ENCODE assay signal across 25 cellular contexts in genomic region chr5:45089870-45090269, GRCh38.
DNase-seq lines count a peak whose midpoint lies in the region; ATAC-seq and TF ChIP-seq lines count a peak whose summit lies in the region.
"Had no signal": no experiment of that assay in that cellular context is flagged by ENCODE, and none has a peak within 500 bp of the region (broad histone marks: within the 10 kb centered on the region; RNA-seq: fewer than 3 reads in every experiment).

No MANE protein-coding gene starts in this region.

- no peak overlapping the region for H3K4me3 Mint-ChIP-seq in GM23338
- H3K4me3 Mint-ChIP-seq: CD8-positive, alpha-beta memory T cell; T-helper 17 cell had no signal

- H3K18ac ChIP-seq in mesendoderm (ENCODE audit: low read length), result no peak overlapping the region

- H3K4me1 Mint-ChIP-seq in GM23338, result peaks cover 1% of the 10 kb centered on the region; the same call in 1 of the 3 replicates
- H3K4me1 Mint-ChIP-seq: CD8-positive, alpha-beta memory T cell; T-helper 17 cell had no signal

- no peaks in the 10 kb centered on the region for H3K27me3 ChIP-seq in GM23338 (ENCODE audit: insufficient read depth)
- H3K27me3 ChIP-seq in mesendoderm (ENCODE audit: insufficient read depth, low read length, poor library complexity), result no peaks in the 10 kb centered on the region

- no peak overlapping the region for H3K27ac Mint-ChIP-seq in GM23338
- H3K27ac Mint-ChIP-seq: CD8-positive, alpha-beta memory T cell; T-helper 17 cell had no signal

- H3K79me2 ChIP-seq in GM23338 (replicated peaks; ENCODE audit: insufficient read depth), result no peaks in the 10 kb centered on the region
- no peaks in the 10 kb centered on the region for H3K79me2 ChIP-seq in mesendoderm (ENCODE audit: control insufficient read depth, insufficient read depth, low read length)

- ATAC-seq in GM23338 (peak; percentile 45; the same call in 2 of the 3 replicates), GM18873 (IDR thresholded peaks at IDR 0.05; ENCODE audit: low FRiP score, unreplicated experiment) (no peak)
- ATAC-seq: A549, HepG2, T-helper 17 cell had no signal

- H3K36me3 ChIP-seq in GM23338 (ENCODE audit: insufficient read depth) (no peaks in the 10 kb centered on the region), mesendoderm (ENCODE audit: control insufficient read depth, insufficient read depth, low read length) (no peaks in the 10 kb centered on the region)

- H3K79me1 ChIP-seq in mesendoderm (ENCODE audit: low read length), result no peaks in the 10 kb centered on the region

- peak; percentile 43 for DNase-seq in NCI-H2171 treated with DMSO at 0.1 percent for 48 hours (lab: John Stamatoyannopoulos, UW)
- DNase-seq in NCI-H2171 (lab: John Stamatoyannopoulos, UW), result no peak
- DNase-seq in GM23338 (ENCODE audit: low spot score), result peak; percentile 23
- peak; percentile 34 for DNase-seq in mesendoderm
- DNase-seq in DMS153 treated with DMSO at 0.1 percent for 48 hours (lab: John Stamatoyannopoulos, UW; ENCODE audit: unreplicated experiment), result no peak
- DNase-seq: AML-193; C1 segment of cervical spinal cord; Calu3; CD8-positive, alpha-beta memory T cell; GOT3; Karpas-422; NCI-H1092; NCI-H1417 treated with DMSO at 0.1 percent for 48 hours; NCI-H187; NCI-H2081 treated with DMSO at 0.1 percent for 48 hours; NCI-H345; NCI-H510A treated with DMSO at 0.1 percent for 48 hours; NCI-H774; SK-N-SH; SW 1271; T-helper 17 cell had no signal

- peak; percentile 14 to 30; a peak in 3 of 4 replicates for TF ChIP-seq CTCF in GM23338 (conservative IDR thresholded peaks at IDR 0.05; ENCODE audit: low read depth in 2 of 2)
- TF ChIP-seq CTCF in VCaP (conservative IDR thresholded peaks at IDR 0.05), result peak; percentile 45

- no peak overlapping the region for H4K5ac ChIP-seq in mesendoderm (ENCODE audit: low read length)

- H2AK5ac ChIP-seq in mesendoderm (ENCODE audit: low read length), result no peak overlapping the region

- no peaks in the 10 kb centered on the region for H3K9me3 Mint-ChIP-seq in GM23338

- peaks cover 2% of the 10 kb centered on the region for H3K27me3 Mint-ChIP-seq in GM23338 (ENCODE audit: insufficient read depth, low read depth, poor library complexity)
- H3K27me3 Mint-ChIP-seq: T-helper 17 cell had no signal

- peaks cover 7% of the 10 kb centered on the region; the same call in 1 of the 2 replicates for H3K9me2 ChIP-seq in GM23338 (ENCODE audit: insufficient read depth)
- H3K9me2 ChIP-seq: SK-N-SH had no signal

- H2BK5ac ChIP-seq in mesendoderm (ENCODE audit: low read length), result no peak overlapping the region

- H4K8ac ChIP-seq in mesendoderm (ENCODE audit: low read depth, low read length), result no peak overlapping the region

- H2BK120ac ChIP-seq in mesendoderm (ENCODE audit: low read depth, low read length), result no peak overlapping the region

- WGBS in mesendoderm (ENCODE audit: extremely low coverage, insufficient coverage, low lambda C conversion rate), result no CpG with 5 or more reads among the region's 1 CpG

- no peak overlapping the region for H3K4ac ChIP-seq in mesendoderm (ENCODE audit: low read depth, low read length)

- H3K23ac ChIP-seq in mesendoderm (ENCODE audit: low read length), result no peak overlapping the region

- no peak overlapping the region for H3K4me2 ChIP-seq in GM23338
- no peak overlapping the region for H3K4me2 ChIP-seq in mesendoderm (ENCODE audit: low read length)
- H3K4me2 ChIP-seq: A549, SK-N-SH had no signal

- H3K27ac ChIP-seq in GM23338 (ENCODE audit: low read depth) (no peak overlapping the region), VCaP (no peak overlapping the region), mesendoderm (ENCODE audit: low read depth, low read length) (no peak overlapping the region)
- H3K27ac ChIP-seq: A549 had no signal

- H3K4me3 ChIP-seq in GM23338 (no peak overlapping the region), mesendoderm (ENCODE audit: low read length) (no peak overlapping the region)
- H3K4me3 ChIP-seq: A549 had no signal

- no peak overlapping the region for H3K56ac ChIP-seq in mesendoderm (ENCODE audit: low read length)

- no peak overlapping the region for H2AFZ ChIP-seq in GM23338

- H3K4me1 ChIP-seq in GM23338 (ENCODE audit: insufficient read depth) (no peaks in the 10 kb centered on the region), mesendoderm (ENCODE audit: control insufficient read depth, low read depth, low read length) (no peaks in the 10 kb centered on the region)
- H3K4me1 ChIP-seq: A549 had no signal

- no peaks in the 10 kb centered on the region for H4K20me1 ChIP-seq in GM23338 (replicated peaks; ENCODE audit: insufficient read depth)

- no peak overlapping the region for H2BK15ac ChIP-seq in mesendoderm (replicated peaks; ENCODE audit: low read depth)

- H3K36me3 Mint-ChIP-seq in GM23338 (ENCODE audit: low read depth), result no peaks in the 10 kb centered on the region
- H3K36me3 Mint-ChIP-seq: CD8-positive, alpha-beta memory T cell had no signal

- no peaks in the 10 kb centered on the region for H3F3A ChIP-seq in GM23338 (replicated peaks; ENCODE audit: low read depth)

- no peak overlapping the region for H3K9ac ChIP-seq in mesendoderm (ENCODE audit: low read length)
- H3K9ac ChIP-seq: SK-N-SH had no signal

TF ChIP-seq in GM23338, 12 proteins besides CTCF, POLR2A, EP300 and RAD21 (continues in another document):
- TF ChIP-seq ZNF462 (CRISPR knock-in tag; IDR thresholded peaks at IDR 0.05), result no peak
- no peak for TF ChIP-seq ZNF114 (CRISPR knock-in tag; IDR thresholded peaks at IDR 0.05)
- TF ChIP-seq EZH2phosphoT487 (IDR thresholded peaks at IDR 0.05; ENCODE audit: unreplicated experiment), result no peak
- no peak for TF ChIP-seq CREB1 (CRISPR knock-in tag; IDR thresholded peaks at IDR 0.05; ENCODE audit: low read depth)
- TF ChIP-seq STAT1 (IDR thresholded peaks at IDR 0.05; ENCODE audit: unreplicated experiment), result no peak
- TF ChIP-seq ZNF331 (CRISPR knock-in tag; IDR thresholded peaks at IDR 0.05; ENCODE audit: low read depth), result no peak

Comparison
In these comparisons a context has a peak if more than half of its experiments do, and no peak if none do; other contexts are left out.
1. DNase-seq: peak in NCI-H2171 treated with DMSO at 0.1 percent for 48 hours (single experiment), GM23338 (single experiment) and mesendoderm (single experiment); none in NCI-H2171 (single experiment) and DMS153 treated with DMSO at 0.1 percent for 48 hours (single experiment).